ENCODE assay signal across 29 cellular contexts in genomic region chr22:29724843-29725242, GRCh38. TPM values are rescaled to one million over a fixed set of nuclear protein-coding genes. Genes with fewer than 3 reads are reported as not detected.
"Had no signal": no experiment of that assay in that cellular context is flagged by ENCODE, and none has a peak within 500 bp of the region (broad histone marks: within the 10 kb centered on the region; RNA-seq: fewer than 3 reads in every experiment).

No MANE protein-coding gene starts in this region.

- H3K4me2 ChIP-seq: hepatocyte had no signal

- H3K4me3 ChIP-seq: colonic mucosa, esophagus squamous epithelium, gastrocnemius medialis, heart left ventricle, hepatocyte, left lung, lower lobe of right lung, mucosa of descending colon had no signal

- H3K4me1 ChIP-seq: colonic mucosa, gastrocnemius medialis had no signal

- ATAC-seq: effector memory CD8-positive, alpha-beta T cell; esophagus mucosa; gastrocnemius medialis; heart left ventricle; left cardiac atrium; left lung; left ventricle myocardium superior; lower lobe of right lung; mucosa of descending colon had no signal

- H3K36me3 ChIP-seq: colonic mucosa, esophagus squamous epithelium, gastrocnemius medialis, lower lobe of right lung had no signal

- H3K27ac ChIP-seq: colonic mucosa, epithelial cell of prostate, esophagus squamous epithelium, gastrocnemius medialis, heart left ventricle, hepatocyte, left lung, lower lobe of right lung had no signal

- H3K79me2 ChIP-seq: hepatocyte had no signal

- H3K9me3 ChIP-seq: colonic mucosa, esophagus squamous epithelium, gastrocnemius medialis, heart left ventricle, left lung, lower lobe of right lung, mucosa of descending colon had no signal

- DNase-seq: colonic mucosa; cortex of kidney; effector CD8-positive, alpha-beta T cell; effector memory CD8-positive, alpha-beta T cell; endodermal cell; esophagus squamous epithelium; foreskin fibroblast; foreskin melanocyte; gastrocnemius medialis; heart left ventricle; hypothalamus; left cardiac atrium; left lung; left ventricle myocardium superior; lower lobe of right lung; mesenchymal stem cell; mucosa of descending colon; naive B cell had no signal

- H2AFZ ChIP-seq: hepatocyte had no signal

RNA-seq across cellular contexts. Expression of gene CABP7, which starts 5.0 kb away (rescaled TPM):
- total RNA-seq: dermis microvascular lymphatic vessel endothelial cell, esophagus mucosa, gastrocnemius medialis, glomerular endothelial cell, heart left ventricle, hepatocyte, kidney epithelial cell, left cardiac atrium, left lung, left ventricle myocardium superior, lower leg skin, lower lobe of right lung, lung microvascular endothelial cell, mesenteric fat pad, mesothelial cell of epicardium had no signal
- polyA plus RNA-seq: keratinocyte had no signal
